ENCODE assay signal across 8 cellular contexts in the genomic region with DNA sequence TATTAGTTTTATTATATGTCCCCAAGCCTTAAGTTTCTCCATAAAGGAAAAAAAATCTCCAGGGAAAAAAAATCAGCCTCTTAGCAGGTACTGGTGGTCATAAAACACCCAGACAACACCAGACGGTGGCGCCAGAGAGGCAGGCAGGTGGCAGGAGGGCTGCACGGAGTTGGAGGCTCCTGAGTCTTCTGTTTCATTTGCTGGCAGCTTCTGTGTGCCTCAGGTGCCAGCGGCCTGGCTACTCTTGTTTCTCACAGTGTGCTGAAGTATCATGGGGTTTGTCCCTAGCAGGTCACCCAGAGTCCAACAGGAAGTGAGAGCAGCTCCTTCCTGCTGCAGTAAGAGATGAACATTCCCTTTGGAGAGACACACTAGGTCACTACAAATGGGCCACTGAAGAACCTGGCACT.
DNase-seq lines count a peak whose midpoint lies in the region; ATAC-seq and TF ChIP-seq lines count a peak whose summit lies in the region.

No MANE protein-coding gene starts in this region.

- CTCF ChIA-PET in AG04449 (lab: Yijun Ruan, JAX) (interaction anchor here (0.7 to 11.3 kb wide), 51 partner anchors 9 to 669 kb away, joined by 3 to 197 read pairs (median 4); partner anchors contain the start of gene GADD45A), WTC11 (lab: Charles Lee) (interaction anchor here (0.6 to 6.8 kb wide), 30 partner anchors 9 to 350 kb away, joined by 3 to 108 read pairs (median 4); partner anchors contain the start of gene GADD45A)

- peaks cover 3% of the 10 kb centered on the region; the same call in 1 of the 2 replicates for H3K27me3 Mint-ChIP-seq in WTC11 (ENCODE audit: low read depth)

- ATAC-seq in GM18867 (IDR thresholded peaks at IDR 0.05; ENCODE audit: unreplicated experiment) (peak; percentile 85), HG03095 (IDR thresholded peaks at IDR 0.05; ENCODE audit: unreplicated experiment) (peak; percentile 92), WTC11 (peak; percentile 92)

- H3K36me3 Mint-ChIP-seq in WTC11, result no peaks in the 10 kb centered on the region

- H3K9me3 Mint-ChIP-seq in WTC11, result peaks cover 15% of the 10 kb centered on the region

- H3K27ac Mint-ChIP-seq in WTC11, result no peak overlapping the region

- H3K27ac ChIP-seq in caudate nucleus (ENCODE audit: low read depth, low read length), result no peak overlapping the region

- peaks cover 8% of the 10 kb centered on the region for H3K4me1 Mint-ChIP-seq in WTC11

- TF ChIP-seq CTCF in AG04449 (IDR thresholded peaks at IDR 0.05; ENCODE audit: insufficient read depth, low read length, missing control alignments), result peak; percentile 93
- TF ChIP-seq CTCF in WTC11 (IDR thresholded peaks at IDR 0.05), result peak; percentile 76

- DNase-seq in AG04449 (ENCODE audit: low read depth, low spot score) (no peak), NCI-H2171 (lab: John Stamatoyannopoulos, UW) (peak; percentile 82), WTC11 (ENCODE audit: low spot score) (peak; percentile 97), caudate nucleus (lab: John Stamatoyannopoulos, UW) (peak in 48 of 61 donors; percentile 3 to 67 (median 22)), kidney glomerular epithelial cell (lab: John Stamatoyannopoulos, UW) (peak; percentile 92)
- peak; percentile 79 for DNase-seq in stimulated activated CD4-positive, alpha-beta T cell treated with anti-CD3 and anti-CD28 coated beads, Interleukin-2, amount 100 ng/mL, for 4 hours (ENCODE audit: low read depth)

- H3K4me3 ChIP-seq in AG04449 (ENCODE audit: low read depth, low read length), result no peak overlapping the region

- H3K4me3 Mint-ChIP-seq in WTC11, result no peak overlapping the region

- POLR2A ChIA-PET in AG04449 (lab: Yijun Ruan, JAX) (interaction anchor here (1.0 to 3.0 kb wide), 3 partner anchors 121 to 198 kb away, joined by 3 to 24 read pairs (median 3); partner anchors contain the start of gene GADD45A), WTC11 (lab: Charles Lee) (interaction anchor here (0.5 kb wide), 1 partner anchor 628 kb away, joined by 4 read pairs; no protein-coding TSS in a partner anchor)

TF ChIP-seq in WTC11, 78 proteins besides CTCF, POLR2A, EP300 and RAD21 (continues in another document):
- TF ChIP-seq, protein P1, sequence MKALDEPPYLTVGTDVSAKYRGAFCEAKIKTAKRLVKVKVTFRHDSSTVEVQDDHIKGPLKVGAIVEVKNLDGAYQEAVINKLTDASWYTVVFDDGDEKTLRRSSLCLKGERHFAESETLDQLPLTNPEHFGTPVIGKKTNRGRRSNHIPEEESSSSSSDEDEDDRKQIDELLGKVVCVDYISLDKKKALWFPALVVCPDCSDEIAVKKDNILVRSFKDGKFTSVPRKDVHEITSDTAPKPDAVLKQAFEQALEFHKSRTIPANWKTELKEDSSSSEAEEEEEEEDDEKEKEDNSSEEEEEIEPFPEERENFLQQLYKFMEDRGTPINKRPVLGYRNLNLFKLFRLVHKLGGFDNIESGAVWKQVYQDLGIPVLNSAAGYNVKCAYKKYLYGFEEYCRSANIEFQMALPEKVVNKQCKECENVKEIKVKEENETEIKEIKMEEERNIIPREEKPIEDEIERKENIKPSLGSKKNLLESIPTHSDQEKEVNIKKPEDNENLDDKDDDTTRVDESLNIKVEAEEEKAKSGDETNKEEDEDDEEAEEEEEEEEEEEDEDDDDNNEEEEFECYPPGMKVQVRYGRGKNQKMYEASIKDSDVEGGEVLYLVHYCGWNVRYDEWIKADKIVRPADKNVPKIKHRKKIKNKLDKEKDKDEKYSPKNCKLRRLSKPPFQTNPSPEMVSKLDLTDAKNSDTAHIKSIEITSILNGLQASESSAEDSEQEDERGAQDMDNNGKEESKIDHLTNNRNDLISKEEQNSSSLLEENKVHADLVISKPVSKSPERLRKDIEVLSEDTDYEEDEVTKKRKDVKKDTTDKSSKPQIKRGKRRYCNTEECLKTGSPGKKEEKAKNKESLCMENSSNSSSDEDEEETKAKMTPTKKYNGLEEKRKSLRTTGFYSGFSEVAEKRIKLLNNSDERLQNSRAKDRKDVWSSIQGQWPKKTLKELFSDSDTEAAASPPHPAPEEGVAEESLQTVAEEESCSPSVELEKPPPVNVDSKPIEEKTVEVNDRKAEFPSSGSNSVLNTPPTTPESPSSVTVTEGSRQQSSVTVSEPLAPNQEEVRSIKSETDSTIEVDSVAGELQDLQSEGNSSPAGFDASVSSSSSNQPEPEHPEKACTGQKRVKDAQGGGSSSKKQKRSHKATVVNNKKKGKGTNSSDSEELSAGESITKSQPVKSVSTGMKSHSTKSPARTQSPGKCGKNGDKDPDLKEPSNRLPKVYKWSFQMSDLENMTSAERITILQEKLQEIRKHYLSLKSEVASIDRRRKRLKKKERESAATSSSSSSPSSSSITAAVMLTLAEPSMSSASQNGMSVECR (CRISPR knock-in tag; IDR thresholded peaks at IDR 0.05; ENCODE audit: borderline replicate concordance), result no peak
- TF ChIP-seq, protein P2, sequence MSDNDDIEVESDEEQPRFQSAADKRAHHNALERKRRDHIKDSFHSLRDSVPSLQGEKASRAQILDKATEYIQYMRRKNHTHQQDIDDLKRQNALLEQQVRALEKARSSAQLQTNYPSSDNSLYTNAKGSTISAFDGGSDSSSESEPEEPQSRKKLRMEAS (CRISPR knock-in tag; IDR thresholded peaks at IDR 0.05), result no peak
- TF ChIP-seq TEAD1 (CRISPR knock-in tag; IDR thresholded peaks at IDR 0.05) (no peak), NR1H2 (CRISPR knock-in tag; IDR thresholded peaks at IDR 0.05) (no peak), ZNF232 (CRISPR knock-in tag; IDR thresholded peaks at IDR 0.05) (no peak), GRHL2 (CRISPR knock-in tag; IDR thresholded peaks at IDR 0.05; ENCODE audit: insufficient replicate concordance, severe bottlenecking) (no peak), JUN (CRISPR knock-in tag; IDR thresholded peaks at IDR 0.05) (no peak), ZNF416 (CRISPR knock-in tag; IDR thresholded peaks at IDR 0.05) (no peak), ZNF138 (CRISPR knock-in tag; conservative IDR thresholded peaks at IDR 0.05) (no peak), CREM (CRISPR knock-in tag; IDR thresholded peaks at IDR 0.05) (no peak), ZBTB21 (CRISPR knock-in tag; IDR thresholded peaks at IDR 0.05; ENCODE audit: borderline replicate concordance) (no peak), CDX4 (CRISPR knock-in tag; IDR thresholded peaks at IDR 0.05; ENCODE audit: borderline replicate concordance) (no peak), ZNF512 (CRISPR knock-in tag; IDR thresholded peaks at IDR 0.05; ENCODE audit: borderline replicate concordance) (no peak), NFATC4 (CRISPR knock-in tag; IDR thresholded peaks at IDR 0.05) (no peak)
- TF ChIP-seq, protein P3, sequence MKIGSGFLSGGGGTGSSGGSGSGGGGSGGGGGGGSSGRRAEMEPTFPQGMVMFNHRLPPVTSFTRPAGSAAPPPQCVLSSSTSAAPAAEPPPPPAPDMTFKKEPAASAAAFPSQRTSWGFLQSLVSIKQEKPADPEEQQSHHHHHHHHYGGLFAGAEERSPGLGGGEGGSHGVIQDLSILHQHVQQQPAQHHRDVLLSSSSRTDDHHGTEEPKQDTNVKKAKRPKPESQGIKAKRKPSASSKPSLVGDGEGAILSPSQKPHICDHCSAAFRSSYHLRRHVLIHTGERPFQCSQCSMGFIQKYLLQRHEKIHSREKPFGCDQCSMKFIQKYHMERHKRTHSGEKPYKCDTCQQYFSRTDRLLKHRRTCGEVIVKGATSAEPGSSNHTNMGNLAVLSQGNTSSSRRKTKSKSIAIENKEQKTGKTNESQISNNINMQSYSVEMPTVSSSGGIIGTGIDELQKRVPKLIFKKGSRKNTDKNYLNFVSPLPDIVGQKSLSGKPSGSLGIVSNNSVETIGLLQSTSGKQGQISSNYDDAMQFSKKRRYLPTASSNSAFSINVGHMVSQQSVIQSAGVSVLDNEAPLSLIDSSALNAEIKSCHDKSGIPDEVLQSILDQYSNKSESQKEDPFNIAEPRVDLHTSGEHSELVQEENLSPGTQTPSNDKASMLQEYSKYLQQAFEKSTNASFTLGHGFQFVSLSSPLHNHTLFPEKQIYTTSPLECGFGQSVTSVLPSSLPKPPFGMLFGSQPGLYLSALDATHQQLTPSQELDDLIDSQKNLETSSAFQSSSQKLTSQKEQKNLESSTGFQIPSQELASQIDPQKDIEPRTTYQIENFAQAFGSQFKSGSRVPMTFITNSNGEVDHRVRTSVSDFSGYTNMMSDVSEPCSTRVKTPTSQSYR (CRISPR knock-in tag; IDR thresholded peaks at IDR 0.05), result no peak
